ENCODE assay signal across 1 cellular context in genomic region chr14:105388976-105389375, GRCh38.
TF ChIP-seq lines count a peak whose summit lies in the region.

No MANE protein-coding gene starts in this region.

TF ChIP-seq in GM12878, 131 proteins besides CTCF, POLR2A, EP300 and RAD21:
- TF ChIP-seq NKRF (conservative IDR thresholded peaks at IDR 0.05) = no peak
- TF ChIP-seq EGR1 (IDR thresholded peaks at IDR 0.05; ENCODE audit: borderline replicate concordance in 1 of 2, low read depth in 2 of 2, low read length in 2 of 2) = no peak
- TF ChIP-seq CBX5 (IDR thresholded peaks at IDR 0.05; ENCODE audit: low read depth) = no peak
- no peak for TF ChIP-seq CREM (IDR thresholded peaks at IDR 0.05; ENCODE audit: low read depth)
- no peak for TF ChIP-seq USF2 (IDR thresholded peaks at IDR 0.05; ENCODE audit: borderline replicate concordance, low read depth, low read length)
- TF ChIP-seq PAX5 (IDR thresholded peaks at IDR 0.05; ENCODE audit: borderline replicate concordance, low read depth, low read length) = no peak
- TF ChIP-seq BCLAF1 (IDR thresholded peaks at IDR 0.05) = no peak
- no peak for TF ChIP-seq MYC (IDR thresholded peaks at IDR 0.05; ENCODE audit: insufficient read depth, insufficient read length, insufficient replicate concordance, low read length, severe bottlenecking)
- no peak for TF ChIP-seq NFYA (IDR thresholded peaks at IDR 0.05; ENCODE audit: borderline replicate concordance, low read depth, low read length)
- no peak for TF ChIP-seq POU2F2 (IDR thresholded peaks at IDR 0.05; ENCODE audit: borderline replicate concordance, low read depth, low read length)
- no peak for TF ChIP-seq ATF3 (IDR thresholded peaks at IDR 0.05; ENCODE audit: borderline replicate concordance, extremely low read depth, low read depth, low read length)
- TF ChIP-seq SMAD1 (IDR thresholded peaks at IDR 0.05; ENCODE audit: low read depth, partially characterized antibody) = no peak
- no peak for TF ChIP-seq HDAC6 (IDR thresholded peaks at IDR 0.05; ENCODE audit: unreplicated experiment)
- TF ChIP-seq KLF5 (IDR thresholded peaks at IDR 0.05; ENCODE audit: partially characterized antibody) = no peak
- TF ChIP-seq SPI1 (IDR thresholded peaks at IDR 0.05; ENCODE audit: borderline replicate concordance, insufficient read depth, low read depth, low read length) = no peak
- no peak for TF ChIP-seq JUND (IDR thresholded peaks at IDR 0.05; ENCODE audit: low read depth, low read length)
